Comparison of ENCODE assay signal across 8 cellular contexts in genomic region chr7:56079450-56080185, GRCh38. TPM values are rescaled to one million over a fixed set of nuclear protein-coding genes. Genes with fewer than 3 reads are reported as not detected.
DNase-seq lines count a peak whose midpoint lies in the region; ATAC-seq, FAIRE-seq and TF ChIP-seq lines count a peak whose summit lies in the region.
"Had no signal": no experiment of that assay in that cellular context is flagged by ENCODE, and none has a peak within 500 bp of the region (broad histone marks: within the 10 kb centered on the region; RNA-seq: fewer than 3 reads in every experiment).

No MANE protein-coding gene starts in this region.

- H3K27me3 ChIP-seq in K562 (ENCODE audit: control insufficient read depth in 2 of 2, insufficient read depth in 2 of 2, low read length in 2 of 2) (no peaks in the 10 kb centered on the region), upper lobe of left lung (no peaks in the 10 kb centered on the region)

- WGBS in K562 (ENCODE audit: insufficient coverage, low coverage, missing lambda C conversion rate), result 87% methylated on average over 11 of the region's 12 CpGs
- WGBS in upper lobe of left lung, 2 donors, result 53 to 57% methylated on average over 11 to 12 of the region's 12 CpGs

- no peaks in the 10 kb centered on the region for H4K20me1 ChIP-seq in K562 (replicated peaks; ENCODE audit: control insufficient read depth, insufficient read depth, low read length)

- no peak overlapping the region for H2AFZ ChIP-seq in K562 (ENCODE audit: low read depth, low read length)

- intact Hi-C loops in K562 (cut with micrococcal nuclease), result no loop called here

- in situ Hi-C loops in K562 (cut with MboI), result no loop called here

- no peak overlapping the region for H3K9ac ChIP-seq in K562 (ENCODE audit: insufficient read depth in 1 of 2, low read depth in 2 of 2, low read length in 2 of 2)

- ATAC-seq in K562, result no peak
- peak; percentile 23 to 48 for ATAC-seq in upper lobe of left lung (ENCODE audit: low FRiP score in 2 of 2)
- no peak for ATAC-seq in GM18870 (IDR thresholded peaks at IDR 0.05; ENCODE audit: unreplicated experiment)

- TF ChIP-seq CTCF in K562 (IDR thresholded peaks at IDR 0.05 in 2 of 3, conservative IDR thresholded peaks at IDR 0.05 in 1 of 3; ENCODE audit: insufficient read depth in 2 of 3, low read depth in 1 of 3, low read length in 3 of 3), result no peak
- TF ChIP-seq CTCF in upper lobe of left lung (IDR thresholded peaks at IDR 0.05), result peak; percentile 37 to 53 (median 44)

- H3K27ac ChIP-seq in K562 (ENCODE audit: extremely low read depth, low read depth, low read length), result no peak overlapping the region
- H3K27ac ChIP-seq in upper lobe of left lung, result peak overlapping the region; percentile 32 to 52 (median 46)

- no peak for FAIRE-seq in K562 (lab: Jason Lieb, UNC)

- H3K9me3 ChIP-seq in K562 (replicated peaks; ENCODE audit: control insufficient read depth, insufficient read depth, low read depth, low read length) (no peaks in the 10 kb centered on the region), upper lobe of left lung (no peaks in the 10 kb centered on the region)

- no peak overlapping the region for H3K4me3 ChIP-seq in K562
- H3K4me3 ChIP-seq in upper lobe of left lung, result no peak overlapping the region

- peaks cover 0 to 9% of the 10 kb centered on the region in 2 experiments; a peak in 2 of 5 replicates for H3K4me1 ChIP-seq in K562 (replicated peaks in 1 of 2; ENCODE audit: control insufficient read depth in 2 of 2, insufficient read depth in 2 of 2, low read length in 2 of 2)
- peaks cover 1 to 12% (median 9%) of the 10 kb centered on the region in 4 donors for H3K4me1 ChIP-seq in upper lobe of left lung

- no peaks in the 10 kb centered on the region for H3K79me2 ChIP-seq in K562 (ENCODE audit: control insufficient read depth, insufficient read depth, low read length)

- no peak for TF ChIP-seq RAD21 in K562 (CRISPR knock-in tag; conservative IDR thresholded peaks at IDR 0.05 in 1 of 2, IDR thresholded peaks at IDR 0.05 in 1 of 2)

- TSS peak; percentile 64 for BruUV-seq in K562 (replicated peaks; lab: Mats Ljungman, UMichigan)

- CTCF ChIA-PET in K562 (lab: Yijun Ruan, JAX; ENCODE audit: low intra/inter-chr PET ratio), result no interaction called here

- no peak overlapping the region for H3K4me2 ChIP-seq in K562 (ENCODE audit: insufficient read depth, low read length)

- peaks cover 38% of the 10 kb centered on the region; the same call in 1 of the 3 replicates for H3K36me3 ChIP-seq in K562 (ENCODE audit: control insufficient read depth, insufficient read depth, low read length)
- peaks cover 3 to 36% (median 25%) of the 10 kb centered on the region in 4 donors for H3K36me3 ChIP-seq in upper lobe of left lung

- no peak for TF ChIP-seq POLR2A in K562 (conservative IDR thresholded peaks at IDR 0.05)
- TF ChIP-seq POLR2A in upper lobe of left lung (IDR thresholded peaks at IDR 0.05), result no peak

- POLR2A ChIA-PET in K562 (lab: Yijun Ruan, JAX), result interaction anchor here (1.1 kb wide), 2 partner anchors 15 to 18 kb away, joined by 5 to 7 read pairs; no protein-coding TSS in a partner anchor

- DNase-seq in NCI-H2029 (lab: John Stamatoyannopoulos, UW) (peak; percentile 94), K562 (ENCODE audit: extremely low read depth in 1 of 4, low spot score in 3 of 4) (no peak), left kidney (ENCODE audit: low read depth, low spot score) (peak; percentile 12), upper lobe of left lung (peak; percentile 34 to 88), AML-193 (lab: John Stamatoyannopoulos, UW) (no peak), NCI-H226 (no peak)

- H3K9me1 ChIP-seq in K562 (ENCODE audit: control insufficient read depth, insufficient read depth, low read length), result no peaks in the 10 kb centered on the region

- TF ChIP-seq EP300 in K562 (IDR thresholded peaks at IDR 0.05; ENCODE audit: low read length), result no peak
- TF ChIP-seq EP300 in upper lobe of left lung (IDR thresholded peaks at IDR 0.05), result no peak

RNA-seq across cellular contexts. Expression of gene PHKG1, which starts 13.1 kb away (rescaled TPM):
- total RNA-seq in K562 (2011; cell fraction: chromatin; rRNA removed; ENCODE audit: low replicate concordance), result 5.2 and 12.2 TPM in 2 replicates
- total RNA-seq in K562 (2011; cell fraction: nucleolus; rRNA removed), result 5.0 and 5.3 TPM in 2 replicates
- 5.3 and 5.5 TPM in 2 replicates for total RNA-seq in K562 (2011; cell fraction: nucleoplasm; rRNA removed)
- 0.73 and 0.82 TPM in 2 replicates for total RNA-seq in K562 (2014; rRNA removed)
- 0.13 and 0.47 TPM in 2 replicates for total RNA-seq in K562 (2014; rRNA removed; fragmentation: Illumina TruSeq; extraction: Trizol)
- total RNA-seq in K562 (2015; rRNA removed; fragmentation: Illumina TruSeq; extraction: Trizol), result 0.53 and 0.83 TPM in 2 replicates
- total RNA-seq in K562 (2021), result 0.29 and 0.40 TPM in 2 replicates
- polyA plus RNA-seq in K562 (2011; rRNA removed), result 0.78 and 1.9 TPM in 2 replicates
- polyA plus RNA-seq in K562 (2011; cell fraction: cytosol; rRNA removed), result 0.28 and 0.40 TPM in 2 replicates
- 2.6 and 4.9 TPM in 2 replicates for polyA plus RNA-seq in K562 (2011; cell fraction: nucleus; rRNA removed)
- 0.70 and 1.3 TPM in 2 replicates for polyA plus RNA-seq in K562 (2012)
- 0.46 and 0.69 TPM in 2 replicates for polyA plus RNA-seq in K562 (2014; fragmentation: Illumina TruSeq; extraction: Trizol)
- polyA plus RNA-seq in K562 (2014; fragmentation: Nextera tagmentation; extraction: Ambion mirVana), result under 1 TPM; 0.10 to 0.11 TPM
- polyA plus RNA-seq in K562 (2014; rRNA removed), result 0.27 and 0.45 TPM in 2 replicates
- 0.98 and 1.3 TPM in 2 replicates for polyA minus RNA-seq in K562 (2011; rRNA and poly(A)+ RNA removed)
- polyA minus RNA-seq in K562 (2011; cell fraction: cytosol; rRNA and poly(A)+ RNA removed), result not detected in 2 replicates
- 1.8 and 2.1 TPM in 2 replicates for polyA minus RNA-seq in K562 (2011; cell fraction: nucleus; rRNA and poly(A)+ RNA removed)
- total RNA-seq in upper lobe of left lung, result 1 to 10 TPM in 2 of 6 donors, under 1 TPM in 3, not detected in 1; 0.30 to 2.4 (median 0.60) TPM
- total RNA-seq: NCI-H460 had no signal

RNA-seq across cellular contexts. Expression of gene SUMF2, which starts 15.5 kb away (rescaled TPM):
- total RNA-seq in K562 (2011; cell fraction: chromatin; rRNA removed; ENCODE audit: low replicate concordance), result 271 and 347 TPM in 2 replicates
- 246 and 285 TPM in 2 replicates for total RNA-seq in K562 (2011; cell fraction: nucleolus; rRNA removed)
- 271 and 311 TPM in 2 replicates for total RNA-seq in K562 (2011; cell fraction: nucleoplasm; rRNA removed)
- total RNA-seq in K562 (2014; rRNA removed), result 65.3 and 72.0 TPM in 2 replicates
- total RNA-seq in K562 (2014; rRNA removed; fragmentation: Illumina TruSeq; extraction: Trizol), result 67.7 and 74.7 TPM in 2 replicates
- total RNA-seq in K562 (2015; rRNA removed; fragmentation: Illumina TruSeq; extraction: Trizol), result 62.1 and 63.0 TPM in 2 replicates
- 90.0 and 96.9 TPM in 2 replicates for total RNA-seq in K562 (2021)
- 92.5 and 101 TPM in 2 replicates for polyA plus RNA-seq in K562 (2011; rRNA removed)
- 82.4 and 87.7 TPM in 2 replicates for polyA plus RNA-seq in K562 (2011; cell fraction: cytosol; rRNA removed)
- 249 and 266 TPM in 2 replicates for polyA plus RNA-seq in K562 (2011; cell fraction: nucleus; rRNA removed)
- 89.2 and 130 TPM in 2 replicates for polyA plus RNA-seq in K562 (2012)
- polyA plus RNA-seq in K562 (2014; fragmentation: Illumina TruSeq; extraction: Trizol), result 108 and 113 TPM in 2 replicates
- polyA plus RNA-seq in K562 (2014; fragmentation: Nextera tagmentation; extraction: Ambion mirVana), result 10 to 100 TPM; 39.0 to 60.3 TPM
- polyA plus RNA-seq in K562 (2014; rRNA removed), result 73.8 and 86.3 TPM in 2 replicates
- 67.1 and 69.3 TPM in 2 replicates for polyA minus RNA-seq in K562 (2011; rRNA and poly(A)+ RNA removed)
- polyA minus RNA-seq in K562 (2011; cell fraction: cytosol; rRNA and poly(A)+ RNA removed), result 46.0 and 54.4 TPM in 2 replicates
- polyA minus RNA-seq in K562 (2011; cell fraction: nucleus; rRNA and poly(A)+ RNA removed), result 52.2 and 77.6 TPM in 2 replicates
- total RNA-seq in upper lobe of left lung, result 100 to 1,000 TPM in 5 of 6 donors, 10 to 100 TPM in 1; 85.9 to 185 (median 155) TPM

RNA-seq across cellular contexts. Expression of gene CHCHD2, which starts 26.7 kb away (rescaled TPM):
- 58.0 and 66.6 TPM in 2 replicates for total RNA-seq in K562 (2011; cell fraction: chromatin; rRNA removed; ENCODE audit: low replicate concordance)
- 171 and 173 TPM in 2 replicates for total RNA-seq in K562 (2011; cell fraction: nucleolus; rRNA removed)
- total RNA-seq in K562 (2011; cell fraction: nucleoplasm; rRNA removed), result 125 and 154 TPM in 2 replicates
- total RNA-seq in K562 (2014; rRNA removed) (866 and 1,072 TPM in 2 replicates), K562 (2014; rRNA removed; fragmentation: Illumina TruSeq; extraction: Trizol) (572 and 585 TPM in 2 replicates), K562 (2015; rRNA removed; fragmentation: Illumina TruSeq; extraction: Trizol) (648 and 717 TPM in 2 replicates), K562 (2021) (944 and 976 TPM in 2 replicates), upper lobe of left lung (100 to 1,000 TPM in 5 of 6 donors, 10 to 100 TPM in 1; 61.8 to 307 (median 203) TPM)
- polyA plus RNA-seq in K562 (2011; rRNA removed) (869 and 914 TPM in 2 replicates), K562 (2014; fragmentation: Illumina TruSeq; extraction: Trizol) (418 and 687 TPM in 2 replicates), K562 (2014; fragmentation: Nextera tagmentation; extraction: Ambion mirVana) (100 to 1,000 TPM; 145 to 350 TPM), K562 (2014; rRNA removed) (1,035 and 1,044 TPM in 2 replicates)
- polyA plus RNA-seq in K562 (2011; cell fraction: cytosol; rRNA removed), result 987 and 1,673 TPM in 2 replicates
- polyA plus RNA-seq in K562 (2011; cell fraction: nucleus; rRNA removed), result 280 and 314 TPM in 2 replicates
- polyA plus RNA-seq in K562 (2012), result 801 and 1,215 TPM in 2 replicates
- 194 and 225 TPM in 2 replicates for polyA minus RNA-seq in K562 (2011; rRNA and poly(A)+ RNA removed)
- 302 and 416 TPM in 2 replicates for polyA minus RNA-seq in K562 (2011; cell fraction: cytosol; rRNA and poly(A)+ RNA removed)
- polyA minus RNA-seq in K562 (2011; cell fraction: nucleus; rRNA and poly(A)+ RNA removed), result 66.8 and 109 TPM in 2 replicates

RNA-seq across cellular contexts. Expression of gene CCT6A, which starts 28.1 kb away (rescaled TPM):
- total RNA-seq in K562 (2011; cell fraction: chromatin; rRNA removed; ENCODE audit: low replicate concordance), result 141 and 298 TPM in 2 replicates
- 83.9 and 89.7 TPM in 2 replicates for total RNA-seq in K562 (2011; cell fraction: nucleolus; rRNA removed)
- total RNA-seq in K562 (2011; cell fraction: nucleoplasm; rRNA removed), result 151 and 179 TPM in 2 replicates
- total RNA-seq in K562 (2014; rRNA removed) (387 and 445 TPM in 2 replicates), K562 (2014; rRNA removed; fragmentation: Illumina TruSeq; extraction: Trizol) (541 and 575 TPM in 2 replicates), K562 (2015; rRNA removed; fragmentation: Illumina TruSeq; extraction: Trizol) (437 and 481 TPM in 2 replicates), K562 (2021) (302 and 312 TPM in 2 replicates), upper lobe of left lung (100 to 1,000 TPM in 1 of 6 donors, 10 to 100 TPM in 5; 48.4 to 115 (median 67.6) TPM)
- polyA plus RNA-seq in K562 (2011; rRNA removed) (586 and 708 TPM in 2 replicates), K562 (2014; fragmentation: Illumina TruSeq; extraction: Trizol) (353 and 373 TPM in 2 replicates), K562 (2014; fragmentation: Nextera tagmentation; extraction: Ambion mirVana) (100 to 1,000 TPM; 244 to 314 TPM), K562 (2014; rRNA removed) (404 and 419 TPM in 2 replicates)
- polyA plus RNA-seq in K562 (2011; cell fraction: cytosol; rRNA removed), result 195 and 223 TPM in 2 replicates
- 185 and 288 TPM in 2 replicates for polyA plus RNA-seq in K562 (2011; cell fraction: nucleus; rRNA removed)
- 213 and 332 TPM in 2 replicates for polyA plus RNA-seq in K562 (2012)
- polyA minus RNA-seq in K562 (2011; rRNA and poly(A)+ RNA removed), result 690 and 857 TPM in 2 replicates
- polyA minus RNA-seq in K562 (2011; cell fraction: cytosol; rRNA and poly(A)+ RNA removed), result 138 and 195 TPM in 2 replicates
- polyA minus RNA-seq in K562 (2011; cell fraction: nucleus; rRNA and poly(A)+ RNA removed), result 70.1 and 141 TPM in 2 replicates

RNA-seq across cellular contexts. Expression of gene PSPH, which starts 28.4 kb away (rescaled TPM):
- total RNA-seq in K562 (2011; cell fraction: chromatin; rRNA removed; ENCODE audit: low replicate concordance), result 28.4 and 41.0 TPM in 2 replicates
- total RNA-seq in K562 (2011; cell fraction: nucleolus; rRNA removed), result 25.8 and 26.8 TPM in 2 replicates
- total RNA-seq in K562 (2011; cell fraction: nucleoplasm; rRNA removed), result 42.1 and 43.0 TPM in 2 replicates
- total RNA-seq in K562 (2014; rRNA removed) (29.1 and 46.8 TPM in 2 replicates), K562 (2014; rRNA removed; fragmentation: Illumina TruSeq; extraction: Trizol) (16.6 and 17.8 TPM in 2 replicates), K562 (2015; rRNA removed; fragmentation: Illumina TruSeq; extraction: Trizol) (12.1 and 13.8 TPM in 2 replicates), K562 (2021) (20.9 and 21.5 TPM in 2 replicates), upper lobe of left lung (10 to 100 TPM in 4 of 6 donors, 1 to 10 TPM in 2; 6.8 to 18.9 (median 13.5) TPM)
- polyA plus RNA-seq in K562 (2011; rRNA removed) (18.2 and 20.2 TPM in 2 replicates), K562 (2014; fragmentation: Illumina TruSeq; extraction: Trizol) (25.0 and 29.6 TPM in 2 replicates), K562 (2014; fragmentation: Nextera tagmentation; extraction: Ambion mirVana) (1 to 10 TPM; 6.3 to 9.0 TPM), K562 (2014; rRNA removed) (23.6 and 30.6 TPM in 2 replicates)
- 19.8 and 22.6 TPM in 2 replicates for polyA plus RNA-seq in K562 (2011; cell fraction: cytosol; rRNA removed)
- polyA plus RNA-seq in K562 (2011; cell fraction: nucleus; rRNA removed), result 7.2 and 14.2 TPM in 2 replicates
- polyA plus RNA-seq in K562 (2012), result 16.0 and 52.1 TPM in 2 replicates
- polyA minus RNA-seq in K562 (2011; rRNA and poly(A)+ RNA removed), result 16.7 and 23.1 TPM in 2 replicates
- polyA minus RNA-seq in K562 (2011; cell fraction: cytosol; rRNA and poly(A)+ RNA removed), result 12.3 and 12.4 TPM in 2 replicates
- polyA minus RNA-seq in K562 (2011; cell fraction: nucleus; rRNA and poly(A)+ RNA removed), result 10.4 and 13.3 TPM in 2 replicates

Comparison
In these comparisons a context has a peak if more than half of its experiments do, and no peak if none do; other contexts are left out.
1. DNase-seq: peak in NCI-H2029 (single experiment), left kidney (single experiment) and upper lobe of left lung (2 of 2); none in K562 (0 of 4), AML-193 (0 of 2) and NCI-H226 (single experiment).
2. ATAC-seq: peak in upper lobe of left lung (2 of 2); none in K562 (single experiment) and GM18870 (single experiment).
3. CTCF ChIP-seq: peak in upper lobe of left lung (6 of 6); none in K562 (0 of 3).